19 cellular contexts compared by ENCODE assay signal in the genomic region with DNA sequence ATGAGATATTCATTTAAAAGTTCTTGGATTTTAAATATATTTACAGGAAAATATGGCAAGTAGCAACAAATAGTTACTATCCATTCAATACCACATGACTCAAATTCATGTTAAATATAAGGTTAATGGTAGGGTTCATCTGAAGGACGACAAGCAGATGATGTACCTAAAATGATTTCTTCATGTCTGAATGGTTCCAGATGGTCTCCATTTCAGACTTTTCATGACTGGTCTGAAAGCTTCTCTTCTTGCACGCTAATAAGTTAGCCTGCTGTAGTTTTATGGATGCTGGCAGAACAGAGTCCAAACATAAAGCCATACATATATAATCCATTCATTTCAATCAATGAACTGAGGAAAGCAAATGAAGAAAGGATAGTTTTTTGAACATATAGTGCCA.
DNase-seq lines count a peak whose midpoint lies in the region; ATAC-seq and TF ChIP-seq lines count a peak whose summit lies in the region.
"Had no signal": no experiment of that assay in that cellular context is flagged by ENCODE, and none has a peak within 500 bp of the region (broad histone marks: within the 10 kb centered on the region; RNA-seq: fewer than 3 reads in every experiment).

No MANE protein-coding gene starts in this region.

- H3K9me3 ChIP-seq in neuronal stem cell (replicated peaks in 1 of 2; ENCODE audit: control insufficient read depth in 2 of 2, insufficient read depth in 1 of 2, low read depth in 1 of 2, low read length in 2 of 2): no peaks in the 10 kb centered on the region
- H3K9me3 ChIP-seq in Peyer's patch: no peaks in the 10 kb centered on the region
- H3K9me3 ChIP-seq: lower lobe of right lung had no signal

- TF ChIP-seq CTCF in choroid plexus epithelial cell (conservative IDR thresholded peaks at IDR 0.05; ENCODE audit: low read depth, low read length) (no peak), Peyer's patch (IDR thresholded peaks at IDR 0.05) (no peak)

- H3K36me3 Mint-ChIP-seq in stimulated activated naive B cell treated with anti-CD40 and anti-IgM and Interleukin-4, amounts not matched to agents 10 μg/mL and 1 μg/mL and 100 μg/mL, for 72 hours: no peaks in the 10 kb centered on the region
- H3K36me3 Mint-ChIP-seq: activated CD8-positive, alpha-beta memory T cell treated with anti-CD3 and anti-CD28 coated beads, Interleukin-2, amount 10 ng/mL, durations not matched to agents 7 days and 5 days; naive thymus-derived CD4-positive, alpha-beta T cell; type B pancreatic cell had no signal

- H2BK5ac ChIP-seq in neuronal stem cell (ENCODE audit: low read length): no peak overlapping the region

- H3K4me2 ChIP-seq in neuronal stem cell (ENCODE audit: insufficient read depth, low read length, poor library complexity, severe bottlenecking): no peak overlapping the region

- no peak overlapping the region for H3K27ac ChIP-seq in neuronal stem cell (replicated peaks; ENCODE audit: low read length)
- no peak overlapping the region for H3K27ac ChIP-seq in Peyer's patch
- H3K27ac ChIP-seq: lower lobe of right lung had no signal

- H4K8ac ChIP-seq in neuronal stem cell (ENCODE audit: low read depth, low read length): no peak overlapping the region

- H2AK5ac ChIP-seq in neuronal stem cell (ENCODE audit: low read depth, low read length): no peak overlapping the region

- H3K4me1 Mint-ChIP-seq in stimulated activated naive B cell treated with anti-CD40 and anti-IgM and Interleukin-4, amounts not matched to agents 10 μg/mL and 1 μg/mL and 100 μg/mL, for 72 hours: no peaks in the 10 kb centered on the region
- H3K4me1 Mint-ChIP-seq: activated CD8-positive, alpha-beta memory T cell treated with anti-CD3 and anti-CD28 coated beads, Interleukin-2, amount 10 ng/mL, durations not matched to agents 7 days and 5 days; naive thymus-derived CD4-positive, alpha-beta T cell had no signal

- H2BK12ac ChIP-seq in neuronal stem cell (ENCODE audit: low read length): no peak overlapping the region

- WGBS in neuronal stem cell (ENCODE audit: extremely low coverage in 2 of 2, insufficient read length in 2 of 2, insufficient replicate concordance in 1 of 2), 2 donors: no CpG with 5 or more reads among the region's 2 CpGs

- H3K27me3 ChIP-seq in neuronal stem cell (ENCODE audit: control insufficient read depth in 3 of 3, insufficient read depth in 3 of 3, low read depth in 1 of 3, low read length in 3 of 3) (no peaks in the 10 kb centered on the region), Peyer's patch (no peaks in the 10 kb centered on the region)

- H3K9ac ChIP-seq in neuronal stem cell (ENCODE audit: low read depth, low read length, poor library complexity): no peak overlapping the region

- H3K18ac ChIP-seq in neuronal stem cell (ENCODE audit: low read length): no peak overlapping the region

- H3K79me1 ChIP-seq in neuronal stem cell (ENCODE audit: low read depth, low read length): no peaks in the 10 kb centered on the region

- peaks cover 0 to 2% of the 10 kb centered on the region in 2 donors for H3K9me3 Mint-ChIP-seq in stimulated activated naive B cell treated with anti-CD40 and anti-IgM and Interleukin-4, amounts not matched to agents 10 μg/mL and 1 μg/mL and 100 μg/mL, for 72 hours
- H3K9me3 Mint-ChIP-seq: type B pancreatic cell had no signal

- H2AFZ ChIP-seq in neuronal stem cell (ENCODE audit: low read length): peak overlapping the region; percentile 86

- H2BK120ac ChIP-seq in neuronal stem cell (ENCODE audit: low read depth, low read length): no peak overlapping the region

- H3K4me3 ChIP-seq in choroid plexus epithelial cell (ENCODE audit: low read depth, low read length) (no peak overlapping the region), neuronal stem cell (ENCODE audit: low read length in 2 of 2) (no peak overlapping the region), Peyer's patch (no peak overlapping the region)
- H3K4me3 ChIP-seq: lower lobe of right lung had no signal

- H2BK15ac ChIP-seq in neuronal stem cell (ENCODE audit: low read length): no peak overlapping the region

- H3K14ac ChIP-seq in neuronal stem cell (ENCODE audit: low read length): no peak overlapping the region

- H3K36me3 ChIP-seq in neuronal stem cell (replicated peaks in 1 of 2; ENCODE audit: control insufficient read depth in 2 of 2, insufficient read depth in 2 of 2, low read length in 2 of 2): no peaks in the 10 kb centered on the region
- H3K36me3 ChIP-seq in Peyer's patch: no peaks in the 10 kb centered on the region
- H3K36me3 ChIP-seq: lower lobe of right lung had no signal

- H3K4me3 Mint-ChIP-seq in stimulated activated naive B cell treated with anti-CD40 and anti-IgM and Interleukin-4, amounts not matched to agents 10 μg/mL and 1 μg/mL and 100 μg/mL, for 72 hours: no peak overlapping the region
- H3K4me3 Mint-ChIP-seq: activated CD8-positive, alpha-beta memory T cell treated with anti-CD3 and anti-CD28 coated beads, Interleukin-2, amount 10 ng/mL, durations not matched to agents 7 days and 5 days; H9; naive thymus-derived CD4-positive, alpha-beta T cell; type B pancreatic cell had no signal

- H4K91ac ChIP-seq in neuronal stem cell (ENCODE audit: low read depth, low read length, poor library complexity): no peak overlapping the region

- no peak overlapping the region for H3K27ac Mint-ChIP-seq in stimulated activated naive B cell treated with anti-CD40 and anti-IgM and Interleukin-4, amounts not matched to agents 10 μg/mL and 1 μg/mL and 100 μg/mL, for 72 hours
- H3K27ac Mint-ChIP-seq: activated CD8-positive, alpha-beta memory T cell treated with anti-CD3 and anti-CD28 coated beads, Interleukin-2, amount 10 ng/mL, durations not matched to agents 7 days and 5 days; naive thymus-derived CD4-positive, alpha-beta T cell; type B pancreatic cell had no signal

- peak; percentile 27 for DNase-seq in choroid plexus epithelial cell (ENCODE audit: low read depth)
- DNase-seq in neuronal stem cell (ENCODE audit: low spot score): no peak
- no peak for DNase-seq in stimulated activated naive B cell treated with anti-CD40 and anti-IgM and Interleukin-4, amounts not matched to agents 10 μg/mL and 1 μg/mL and 100 μg/mL, for 72 hours
- no peak for DNase-seq in Peyer's patch
- DNase-seq: activated CD4-positive, CD25-positive, alpha-beta regulatory T cell; activated CD8-positive, alpha-beta memory T cell treated with anti-CD3 and anti-CD28 coated beads, Interleukin-2, amount 10 ng/mL, durations not matched to agents 7 days and 5 days; activated effector memory CD4-positive, alpha-beta T cell treated with Interleukin-2 at 50 U/mL for 16 hours; C1 segment of cervical spinal cord; H9; lower lobe of right lung; naive thymus-derived CD4-positive, alpha-beta T cell; NCI-H748 treated with DMSO at 0.1 percent for 48 hours; stimulated activated CD4-positive, alpha-beta T cell treated with anti-CD3 and anti-CD28 coated beads, Interleukin-12 subunit alpha, Interleukin-12 subunit beta, amount 100 ng/mL, for 4 hours; stimulated activated naive CD8-positive, alpha-beta T cell treated with anti-CD3 and anti-CD28 coated beads, Interleukin-15, Interleukin-2, amounts not matched to agents 100 U/mL and 50 U/mL, for 24 hours; T-helper 2 cell had no signal

- H3K4me1 ChIP-seq in neuronal stem cell (ENCODE audit: control insufficient read depth in 2 of 2, insufficient read depth in 1 of 2, low read depth in 1 of 2, low read length in 2 of 2) (peaks cover 0 to 7% of the 10 kb centered on the region in 2 donors), Peyer's patch (no peaks in the 10 kb centered on the region)
- H3K4me1 ChIP-seq: lower lobe of right lung had no signal

- peak; percentile 23 for ATAC-seq in GM19452 (IDR thresholded peaks at IDR 0.05; ENCODE audit: unreplicated experiment)
- ATAC-seq in HG03354 (IDR thresholded peaks at IDR 0.05; ENCODE audit: poor library complexity, severe bottlenecking, unreplicated experiment): peak; percentile 19
- no peak for ATAC-seq in stimulated activated naive B cell treated with anti-CD40 and anti-IgM and Interleukin-4, amounts not matched to agents 10 μg/mL and 1 μg/mL and 100 μg/mL, for 72 hours (replicated peaks)
- ATAC-seq in HG03139 (IDR thresholded peaks at IDR 0.05; ENCODE audit: unreplicated experiment): no peak
- ATAC-seq: activated CD8-positive, alpha-beta memory T cell treated with anti-CD3 and anti-CD28 coated beads, Interleukin-2, amount 10 ng/mL, durations not matched to agents 7 days and 5 days; lower lobe of right lung; naive thymus-derived CD4-positive, alpha-beta T cell; stimulated activated naive CD8-positive, alpha-beta T cell treated with anti-CD3 and anti-CD28 coated beads, Interleukin-15, Interleukin-2, amounts not matched to agents 100 U/mL and 50 U/mL, for 24 hours had no signal

- H3K27me3 Mint-ChIP-seq in stimulated activated naive B cell treated with anti-CD40 and anti-IgM and Interleukin-4, amounts not matched to agents 10 μg/mL and 1 μg/mL and 100 μg/mL, for 72 hours: no peaks in the 10 kb centered on the region
- H3K27me3 Mint-ChIP-seq: activated CD8-positive, alpha-beta memory T cell treated with anti-CD3 and anti-CD28 coated beads, Interleukin-2, amount 10 ng/mL, durations not matched to agents 7 days and 5 days; naive thymus-derived CD4-positive, alpha-beta T cell; type B pancreatic cell had no signal

- TF ChIP-seq POLR2A in Peyer's patch (IDR thresholded peaks at IDR 0.05): no peak

- no peak overlapping the region for H3K4ac ChIP-seq in neuronal stem cell (ENCODE audit: low read length)

- H3K23ac ChIP-seq in neuronal stem cell (ENCODE audit: low read depth, low read length, poor library complexity): no peak overlapping the region

Comparison
In these comparisons a context has a peak if more than half of its experiments do, and no peak if none do; other contexts are left out.
1. ATAC-seq: peak in GM19452 (single experiment) and HG03354 (single experiment); none in stimulated activated naive B cell treated with anti-CD40 and anti-IgM and Interleukin-4, amounts not matched to agents 10 μg/mL and 1 μg/mL and 100 μg/mL, for 72 hours (0 of 2) and HG03139 (single experiment).